Comparison of ENCODE assay signal across 8 cellular contexts in the genomic region with DNA sequence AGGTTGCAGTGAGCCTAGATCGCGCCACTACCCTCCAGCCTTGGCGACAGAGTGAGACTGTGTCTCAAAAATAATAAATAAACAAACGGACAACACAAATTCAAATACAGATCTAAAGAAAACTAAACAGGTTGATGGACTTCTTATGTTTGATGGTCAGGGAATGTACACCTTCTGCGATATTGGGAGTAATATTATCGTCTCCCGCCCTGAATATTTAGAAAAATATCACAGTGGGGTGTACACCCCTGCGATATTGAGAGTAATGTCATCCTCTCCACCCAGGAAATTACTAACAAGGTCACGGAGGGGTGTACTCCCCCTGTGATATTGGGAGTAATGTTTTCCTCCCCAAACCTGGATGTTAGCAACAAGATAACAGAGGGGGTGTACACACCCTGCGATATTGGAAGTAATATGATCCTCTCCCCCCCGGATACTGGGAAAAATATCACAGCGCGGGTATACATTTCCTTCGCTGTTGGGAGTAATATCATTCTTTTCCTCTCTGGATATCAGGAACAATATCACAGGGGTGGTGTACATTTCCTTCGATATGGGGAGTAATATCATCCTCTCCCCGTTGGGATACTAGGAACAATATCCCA. TPM values are rescaled to one million over a fixed set of nuclear protein-coding genes. Genes with fewer than 3 reads are reported as not detected.
DNase-seq lines count a peak whose midpoint lies in the region; ATAC-seq and TF ChIP-seq lines count a peak whose summit lies in the region.

No MANE protein-coding gene starts in this region.

- peaks cover 28% of the 10 kb centered on the region for H3K79me2 ChIP-seq in DOHH2 (ENCODE audit: control insufficient read depth, low read length)

- no peaks in the 10 kb centered on the region for H3K27me3 ChIP-seq in DOHH2 (ENCODE audit: control insufficient read depth, low read length)
- H3K27me3 ChIP-seq in esophagus squamous epithelium, result no peaks in the 10 kb centered on the region
- no peaks in the 10 kb centered on the region for H3K27me3 ChIP-seq in prostate gland (replicated peaks; ENCODE audit: insufficient read depth)

- H3K4me3 ChIP-seq in DOHH2 (ENCODE audit: low read length), result peak overlapping the region; percentile 98
- peak overlapping the region; percentile 67 to 98 (median 91) for H3K4me3 ChIP-seq in esophagus squamous epithelium
- peak overlapping the region; percentile 61 for H3K4me3 ChIP-seq in prostate gland

- H3F3A ChIP-seq in DOHH2 (ENCODE audit: control insufficient read depth, insufficient read depth), result peaks cover 3% of the 10 kb centered on the region

- peak overlapping the region; percentile 96 for H3K4me2 ChIP-seq in DOHH2 (ENCODE audit: low read length)

- H3K36me3 ChIP-seq in DOHH2 (ENCODE audit: control insufficient read depth, low read length) (peaks cover 26% of the 10 kb centered on the region), esophagus squamous epithelium (peaks cover 0 to 13% (median 0%) of the 10 kb centered on the region in 3 donors), prostate gland (no peaks in the 10 kb centered on the region)

- H3K4me1 ChIP-seq in DOHH2 (ENCODE audit: control insufficient read depth, low read length) (peaks cover 16% of the 10 kb centered on the region), esophagus squamous epithelium (peaks cover 7 to 30% (median 12%) of the 10 kb centered on the region in 3 donors), prostate gland (replicated peaks) (peaks cover 4% of the 10 kb centered on the region)

- intact Hi-C loops in esophagus squamous epithelium (cut with DNase I), result no loop called here
- intact Hi-C loops in prostate gland (cut with DNase I), result no loop called here

- 67 to 74% methylated on average over 16 of the region's 16 CpGs for WGBS in esophagus squamous epithelium, 2 donors
- WGBS in prostate gland, result 77% methylated on average over 16 of the region's 16 CpGs

- TF ChIP-seq CTCF in DOHH2 (IDR thresholded peaks at IDR 0.05; ENCODE audit: low read depth, low read length, poor library complexity, severe bottlenecking), result no peak
- TF ChIP-seq CTCF in RWPE1 (conservative IDR thresholded peaks at IDR 0.05; ENCODE audit: low read depth), result no peak
- TF ChIP-seq CTCF in esophagus squamous epithelium (IDR thresholded peaks at IDR 0.05), result no peak
- TF ChIP-seq CTCF in prostate gland (IDR thresholded peaks at IDR 0.05), result no peak

- CTCF ChIA-PET in RWPE1 (lab: Yijun Ruan, JAX), result interaction anchor here (0.6 kb wide), 1 partner anchor 8 kb away, joined by 3 read pairs; no protein-coding TSS in a partner anchor

- H3K9me3 ChIP-seq in DOHH2 (ENCODE audit: control insufficient read depth, insufficient read depth, low read length) (no peaks in the 10 kb centered on the region), esophagus squamous epithelium (no peaks in the 10 kb centered on the region), prostate gland (no peaks in the 10 kb centered on the region)

- no peaks in the 10 kb centered on the region for H4K20me1 ChIP-seq in DOHH2 (ENCODE audit: control insufficient read depth, insufficient read depth, low read depth, low read length)

- DNase-seq in RWPE1 (ENCODE audit: low spot score) (no peak), esophagus squamous epithelium (lab: John Stamatoyannopoulos, UW) (no peak), prostate gland (ENCODE audit: low spot score) (no peak), ecto neural progenitor cell (ENCODE audit: low spot score) (no peak), NCI-H2081 treated with DMSO at 0.1 percent for 48 hours (lab: John Stamatoyannopoulos, UW) (no peak)
- no peak for DNase-seq in activated effector memory CD4-positive, alpha-beta T cell treated with Interleukin-2 at 50 U/mL for 16 hours

- no peak for ATAC-seq in GM19467 (IDR thresholded peaks at IDR 0.05; ENCODE audit: unreplicated experiment)

- POLR2A ChIA-PET in RWPE1 (lab: Yijun Ruan, JAX; ENCODE audit: low non-redundant PET), result no interaction called here

- no peaks in the 10 kb centered on the region for H3K9me2 ChIP-seq in DOHH2 (replicated peaks; ENCODE audit: control insufficient read depth, low read length)

- H3K27ac ChIP-seq in DOHH2 (ENCODE audit: low read depth, low read length) (no peak overlapping the region), RWPE1 (peak overlapping the region; percentile 98), esophagus squamous epithelium (peak overlapping the region; percentile 79 to 96 (median 95)), prostate gland (peak overlapping the region; percentile 86 to 95)

- TF ChIP-seq POLR2A in esophagus squamous epithelium (IDR thresholded peaks at IDR 0.05) (no peak), prostate gland (IDR thresholded peaks at IDR 0.05) (no peak)

RNA-seq across cellular contexts. Expression of gene CFAP298, which starts 1.4 kb away (rescaled TPM):
- total RNA-seq in esophagus squamous epithelium (10 to 100 TPM; 24.2 to 34.8 (median 28.2) TPM), prostate gland (10 to 100 TPM; 43.4 to 44.5 TPM)

RNA-seq across cellular contexts. Expression of gene TCP10L, which starts 28.2 kb away (rescaled TPM):
- total RNA-seq in esophagus squamous epithelium (1 to 10 TPM in 1 of 4 donors, under 1 TPM in 1, not detected in 2; 0.19 to 5.6 TPM), prostate gland (10 to 100 TPM in 1 of 2 donors, 1 to 10 TPM in 1; 1.9 to 17.8 TPM)
